In the genomic region with DNA sequence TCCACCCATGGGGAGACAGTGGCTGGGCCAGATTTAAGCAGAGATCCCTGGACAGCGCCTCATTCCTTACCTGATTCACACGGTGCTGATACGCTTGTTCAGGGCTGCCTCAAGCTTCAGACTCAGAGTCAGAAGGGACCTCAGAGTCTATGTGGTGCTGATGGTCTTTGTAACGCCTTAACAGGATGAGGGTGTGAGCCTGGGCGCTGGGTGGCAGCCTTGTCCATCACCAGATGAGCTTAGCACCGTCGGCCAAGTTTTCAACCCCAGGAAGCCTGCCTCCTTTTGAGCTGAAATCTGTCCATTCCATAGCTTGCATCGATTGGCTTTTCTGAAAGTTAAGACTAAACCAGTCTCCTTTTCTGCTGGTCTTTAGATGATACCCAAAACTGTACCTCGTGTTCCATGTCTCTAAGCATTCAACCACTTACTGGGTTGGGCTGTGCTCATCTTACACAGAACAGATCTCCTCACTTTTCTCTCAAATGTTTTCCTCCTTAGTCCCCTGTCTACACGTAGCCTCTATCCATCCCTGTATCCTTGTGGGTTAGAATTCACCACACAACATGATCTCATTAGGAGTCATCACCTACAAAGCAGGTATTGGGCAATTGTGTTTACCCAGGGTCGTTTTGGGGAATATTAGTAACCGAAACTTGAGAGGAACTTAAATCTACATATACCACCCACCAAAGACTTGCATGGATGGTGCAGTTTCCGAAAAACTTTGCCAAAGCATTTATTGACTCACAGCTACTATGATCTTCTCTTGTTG, we compare ENCODE assay signal across 11 cellular contexts.
DNase-seq lines count a peak whose midpoint lies in the region; ATAC-seq and TF ChIP-seq lines count a peak whose summit lies in the region.
"Had no signal": no experiment of that assay in that cellular context is flagged by ENCODE, and none has a peak within 500 bp of the region (broad histone marks: within the 10 kb centered on the region; RNA-seq: fewer than 3 reads in every experiment).

No MANE protein-coding gene starts in this region.

- H3K9me3 ChIP-seq in heart right ventricle = no peaks in the 10 kb centered on the region
- no peaks in the 10 kb centered on the region for H3K9me3 ChIP-seq in tibial artery
- H3K9me3 ChIP-seq: prostate gland had no signal

- peak; percentile 64 for DNase-seq in NK-92 treated with Interleukin-12 subunit alpha and Interleukin-12 subunit beta, amount 100 ng/mL, for 24 hours (lab: John Stamatoyannopoulos, UW)
- no peak for DNase-seq in NK-92 (lab: John Stamatoyannopoulos, UW; ENCODE audit: unreplicated experiment)
- DNase-seq in RWPE1 (ENCODE audit: low spot score) = peak; percentile 8
- peak; percentile 5 to 11 for DNase-seq in heart right ventricle
- no peak for DNase-seq in tibial artery
- DNase-seq in iPS-NIHi11 (ENCODE audit: low spot score) = no peak
- no peak for DNase-seq in NCI-H2107 (lab: John Stamatoyannopoulos, UW)
- DNase-seq in MV-4-11 (lab: John Stamatoyannopoulos, UW) = no peak
- DNase-seq: activated B cell treated with CpG ODN at 0.5 μM for 24 hours; activated naive CD4-positive, alpha-beta T cell treated with Interleukin-2 at 50 U/mL for 16 hours had no signal

- TF ChIP-seq CTCF in RWPE1 (conservative IDR thresholded peaks at IDR 0.05; ENCODE audit: low read depth) (no peak), heart right ventricle (IDR thresholded peaks at IDR 0.05) (peak in 8 of 9 donors; percentile 4 to 46 (median 34)), tibial artery (IDR thresholded peaks at IDR 0.05) (peak; percentile 25 to 33)

- H3K27ac ChIP-seq in RWPE1 = no peak overlapping the region
- no peak overlapping the region for H3K27ac ChIP-seq in heart right ventricle
- H3K27ac ChIP-seq in tibial artery = no peak overlapping the region
- H3K27ac ChIP-seq: prostate gland had no signal

- no peaks in the 10 kb centered on the region for H3K4me1 ChIP-seq in heart right ventricle
- H3K4me1 ChIP-seq in tibial artery = no peaks in the 10 kb centered on the region
- H3K4me1 ChIP-seq: prostate gland had no signal

- peak in 6 of 8 donors; percentile 55 to 70 (median 66) for ATAC-seq in heart right ventricle

- intact Hi-C loops in heart right ventricle (cut with DNase I) (loop anchor here in 4 of 10 donors (5.0 to 10.0 kb wide), 3 partner anchors 155 to 245 kb away; no protein-coding TSS in a partner anchor), tibial artery (cut with DNase I; ENCODE audit: low total_unique reads) (no loop called here)

- H3K36me3 ChIP-seq in heart right ventricle = no peaks in the 10 kb centered on the region
- H3K36me3 ChIP-seq in tibial artery = no peaks in the 10 kb centered on the region
- H3K36me3 ChIP-seq: prostate gland had no signal

- H3K27me3 ChIP-seq in heart right ventricle = no peaks in the 10 kb centered on the region
- H3K27me3 ChIP-seq in tibial artery = no peaks in the 10 kb centered on the region

- POLR2A ChIA-PET in RWPE1 (lab: Yijun Ruan, JAX; ENCODE audit: low non-redundant PET) = no interaction called here

- CTCF ChIA-PET in RWPE1 (lab: Yijun Ruan, JAX) = no interaction called here

- H3K4me3 ChIP-seq in heart right ventricle (no peak overlapping the region), tibial artery (no peak overlapping the region)
- H3K4me3 ChIP-seq: prostate gland had no signal

- WGBS in heart right ventricle, 2 donors = 74 to 82% methylated on average over 13 of the region's 13 CpGs

Comparison
In these comparisons a context has a peak if more than half of its experiments do, and no peak if none do; other contexts are left out.
1. DNase-seq: peak in NK-92 treated with Interleukin-12 subunit alpha and Interleukin-12 subunit beta, amount 100 ng/mL, for 24 hours (single experiment), RWPE1 (single experiment) and heart right ventricle (2 of 2); none in NK-92 (single experiment), tibial artery (0 of 2), iPS-NIHi11 (single experiment), NCI-H2107 (single experiment) and MV-4-11 (single experiment).